ENCODE assay signal across 13 cellular contexts in the genomic region with DNA sequence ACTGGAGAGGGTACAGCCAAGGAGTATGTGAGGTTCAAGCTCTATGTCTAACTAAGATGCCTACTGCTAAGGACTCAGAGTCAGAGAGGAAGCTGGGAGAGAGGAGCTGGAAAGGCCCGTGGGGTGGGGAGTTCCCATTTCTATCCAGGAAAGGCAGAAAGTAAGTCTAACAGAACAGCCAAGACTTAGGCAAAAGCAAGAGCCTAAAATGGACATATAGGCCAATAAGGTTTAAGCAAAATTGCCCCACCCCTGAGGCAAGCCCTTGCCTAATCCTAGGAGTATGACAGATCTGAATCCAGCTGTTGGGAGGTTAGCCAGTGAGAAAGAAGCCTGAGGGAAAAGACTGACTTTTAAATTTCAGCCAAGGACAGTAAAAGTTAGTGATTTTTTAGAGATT. TPM values are rescaled to one million over a fixed set of nuclear protein-coding genes. Genes with fewer than 3 reads are reported as not detected.
A peak's percentile ranks its signal among the peaks of the same experiment; 100 is the strongest.
DNase-seq lines count a peak whose midpoint lies in the region; ATAC-seq and TF ChIP-seq lines count a peak whose summit lies in the region.
"Had no signal": no experiment of that assay in that cellular context is flagged by ENCODE, and none has a peak within 500 bp of the region (broad histone marks: within the 10 kb centered on the region; RNA-seq: fewer than 3 reads in every experiment).

No MANE protein-coding gene starts in this region.

- no peak for DNase-seq in stimulated activated naive CD8-positive, alpha-beta T cell treated with anti-CD3 and anti-CD28 coated beads, Interleukin-15, Interleukin-2, amounts not matched to agents 100 U/mL and 50 U/mL, for 24 hours
- DNase-seq in cardiac fibroblast (ENCODE audit: low read depth in 2 of 2) (peak; percentile 87), islet precursor cell (peak; percentile 39), Kasumi-1 (lab: John Stamatoyannopoulos, UW) (no peak), A172 (ENCODE audit: low spot score) (no peak)
- no peak for DNase-seq in activated T-cell treated with anti-CD3 and anti-CD28 coated beads, Interleukin-2, amount 50 U/mL, for 24 hours
- DNase-seq: COR-L47; stimulated activated naive CD4-positive, alpha-beta T cell treated with Interleukin-2 at 50 U/mL for 16 hours had no signal

- peaks cover 76% of the 10 kb centered on the region for H3K4me1 Mint-ChIP-seq in stimulated activated naive CD8-positive, alpha-beta T cell treated with anti-CD3 and anti-CD28 coated beads, Interleukin-15, Interleukin-2, amounts not matched to agents 100 ng/mL and 50 ng/mL, for 24 hours (ENCODE audit: low read depth)
- H3K4me1 Mint-ChIP-seq in activated T-cell treated with anti-CD3 and anti-CD28 coated beads, Interleukin-2, amount 50 U/mL, for 24 hours (ENCODE audit: low read depth) = peaks cover 67% of the 10 kb centered on the region

- H3K4me3 Mint-ChIP-seq in stimulated activated naive CD8-positive, alpha-beta T cell treated with anti-CD3 and anti-CD28 coated beads, Interleukin-15, Interleukin-2, amounts not matched to agents 100 ng/mL and 50 ng/mL, for 24 hours = no peak overlapping the region
- no peak overlapping the region for H3K4me3 Mint-ChIP-seq in activated T-cell treated with anti-CD3 and anti-CD28 coated beads, Interleukin-2, amount 50 U/mL, for 24 hours

- peak overlapping the region; percentile 86 for H3K27ac Mint-ChIP-seq in stimulated activated naive CD8-positive, alpha-beta T cell treated with anti-CD3 and anti-CD28 coated beads, Interleukin-15, Interleukin-2, amounts not matched to agents 100 ng/mL and 50 ng/mL, for 24 hours
- no peak overlapping the region for H3K27ac Mint-ChIP-seq in activated T-cell treated with anti-CD3 and anti-CD28 coated beads, Interleukin-2, amount 50 U/mL, for 24 hours

- no peaks in the 10 kb centered on the region for H3K27me3 Mint-ChIP-seq in stimulated activated naive CD8-positive, alpha-beta T cell treated with anti-CD3 and anti-CD28 coated beads, Interleukin-15, Interleukin-2, amounts not matched to agents 100 ng/mL and 50 ng/mL, for 24 hours
- no peaks in the 10 kb centered on the region for H3K27me3 Mint-ChIP-seq in activated T-cell treated with anti-CD3 and anti-CD28 coated beads, Interleukin-2, amount 50 U/mL, for 24 hours

- no peak for TF ChIP-seq CTCF in cardiac fibroblast (IDR thresholded peaks at IDR 0.05; ENCODE audit: low read depth, low read length)

- H3K4me3 ChIP-seq in cardiac fibroblast (replicated peaks in 1 of 2; ENCODE audit: low read depth in 2 of 2, low read length in 2 of 2) = no peak overlapping the region

- peaks cover 16% of the 10 kb centered on the region for H3K36me3 Mint-ChIP-seq in stimulated activated naive CD8-positive, alpha-beta T cell treated with anti-CD3 and anti-CD28 coated beads, Interleukin-15, Interleukin-2, amounts not matched to agents 100 ng/mL and 50 ng/mL, for 24 hours (ENCODE audit: low read depth)
- peaks cover 27% of the 10 kb centered on the region for H3K36me3 Mint-ChIP-seq in activated T-cell treated with anti-CD3 and anti-CD28 coated beads, Interleukin-2, amount 50 U/mL, for 24 hours (ENCODE audit: low read depth)

- no peaks in the 10 kb centered on the region for H3K9me3 Mint-ChIP-seq in stimulated activated naive CD8-positive, alpha-beta T cell treated with anti-CD3 and anti-CD28 coated beads, Interleukin-15, Interleukin-2, amounts not matched to agents 100 ng/mL and 50 ng/mL, for 24 hours
- no peaks in the 10 kb centered on the region for H3K9me3 Mint-ChIP-seq in activated T-cell treated with anti-CD3 and anti-CD28 coated beads, Interleukin-2, amount 50 U/mL, for 24 hours

- ATAC-seq in stimulated activated naive CD8-positive, alpha-beta T cell treated with anti-CD3 and anti-CD28 coated beads, Interleukin-15, Interleukin-2, amounts not matched to agents 100 U/mL and 50 U/mL, for 24 hours = no peak
- ATAC-seq in HG02623 (IDR thresholded peaks at IDR 0.05; ENCODE audit: unreplicated experiment) = no peak
- ATAC-seq: SK-N-SH treated with all-trans-retinoic acid at 6 μM for 48 hours had no signal

RNA-seq across cellular contexts. Expression of gene KLHDC9, which starts 1.6 kb away (rescaled TPM):
- total RNA-seq in A172 (2014; rRNA removed; shearing (Covaris generic)) = 3.8 and 4.0 TPM in 2 replicates
- total RNA-seq: skeletal muscle tissue had no signal

RNA-seq across cellular contexts. Expression of gene NECTIN4, which starts 7.2 kb away (rescaled TPM):
- total RNA-seq in A172 (2014; rRNA removed; shearing (Covaris generic)) = 1.6 and 2.2 TPM in 2 replicates
- total RNA-seq: liver, skeletal muscle tissue had no signal

RNA-seq across cellular contexts. Expression of gene PFDN2, which starts 21.3 kb away (rescaled TPM):
- 197 and 218 TPM in 2 replicates for total RNA-seq in A172 (2014; rRNA removed; shearing (Covaris generic))

RNA-seq across cellular contexts. Expression of gene NIT1, which starts 21.4 kb away (rescaled TPM):
- 26.8 and 27.8 TPM in 2 replicates for total RNA-seq in A172 (2014; rRNA removed; shearing (Covaris generic))

RNA-seq across cellular contexts. Expression of gene ARHGAP30, which starts 26.8 kb away (rescaled TPM):
- total RNA-seq in A172 (2014; rRNA removed; shearing (Covaris generic)) = 0.07 and 0.38 TPM in 2 replicates

Comparison
In these comparisons a context has a peak if more than half of its experiments do, and no peak if none do; other contexts are left out.
1. DNase-seq: peak in cardiac fibroblast (2 of 2) and islet precursor cell (single experiment); none in stimulated activated naive CD8-positive, alpha-beta T cell treated with anti-CD3 and anti-CD28 coated beads, Interleukin-15, Interleukin-2, amounts not matched to agents 100 U/mL and 50 U/mL, for 24 hours (single experiment), Kasumi-1 (0 of 2), activated T-cell treated with anti-CD3 and anti-CD28 coated beads, Interleukin-2, amount 50 U/mL, for 24 hours (single experiment) and A172 (single experiment).